30 cellular contexts compared by ENCODE assay signal in the genomic region with DNA sequence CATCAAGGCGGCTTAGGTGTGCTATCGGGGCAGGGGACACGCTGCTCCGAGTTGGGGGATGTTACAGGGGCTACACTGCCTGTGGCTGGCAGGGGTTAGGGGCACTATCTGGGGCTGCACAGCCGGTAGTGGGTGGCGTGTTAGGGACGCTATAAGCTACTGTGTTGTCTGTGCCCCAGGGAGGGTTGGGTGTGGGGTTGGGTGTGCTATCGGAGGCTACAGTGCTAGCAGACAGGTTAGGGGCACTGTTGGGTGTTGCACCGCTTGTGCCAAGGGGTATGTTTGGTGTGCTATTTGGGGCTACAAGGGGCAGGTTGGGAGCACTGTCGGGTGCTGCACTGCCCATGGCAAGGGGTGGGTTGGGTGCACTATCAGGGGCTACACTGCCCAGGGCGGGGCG.
"Had no signal": no experiment of that assay in that cellular context is flagged by ENCODE, and none has a peak within 500 bp of the region (broad histone marks: within the 10 kb centered on the region; RNA-seq: fewer than 3 reads in every experiment).

No MANE protein-coding gene starts in this region.

- H3K27me3 ChIP-seq: ascending aorta, colonic mucosa had no signal

- H3K4me1 ChIP-seq: ascending aorta, breast epithelium, colonic mucosa, esophagus squamous epithelium, gastroesophageal sphincter had no signal

- DNase-seq: activated B cell treated with CpG ODN at 0.5 μM for 24 hours; activated CD4-positive, alpha-beta T cell treated with anti-CD3 and anti-CD28 coated beads for 48 hours; activated CD4-positive, alpha-beta T cell treated with anti-CD3 and anti-CD28 coated beads, Interleukin-2, amount 50 U/mL, for 1 hour; activated CD4-positive, alpha-beta T cell treated with anti-CD3 and anti-CD28 coated beads, Interleukin-2, amount 50 U/mL, for 48 hours; activated CD8-positive, alpha-beta memory T cell treated with anti-CD3 and anti-CD28 coated beads for 24 hours; activated CD8-positive, alpha-beta T cell treated with anti-CD3 and anti-CD28 coated beads for 36 hours; activated gamma-delta T cell; activated naive CD4-positive, alpha-beta T cell; activated naive CD4-positive, alpha-beta T cell treated with anti-CD3 and anti-CD28 coated beads, Interleukin-2, amount 10 ng/mL, durations not matched to agents 7 days and 5 days; activated naive CD8-positive, alpha-beta T cell treated with anti-CD3 and anti-CD28 coated beads, Interleukin-2, amount 10 ng/mL, durations not matched to agents 7 days and 5 days; activated T-cell treated with anti-CD3 and anti-CD28 coated beads for 4 hours; activated T-cell treated with anti-CD3 and anti-CD28 coated beads, Interleukin-2, amount 50 U/mL, for 24 hours; activated T-cell treated with anti-CD3 and anti-CD28 coated beads, Interleukin-2, amount 50 U/mL, for 72 hours; central memory CD4-positive, alpha-beta T cell; cerebellar nuclear complex; colonic mucosa; effector CD8-positive, alpha-beta T cell; esophagus squamous epithelium; foreskin melanocyte; T-helper 1 cell; T-helper 17 cell; T1000; WERI-Rb-1 had no signal

- H3K4me3 ChIP-seq: ascending aorta, breast epithelium, cardiac muscle cell, colonic mucosa, esophagus squamous epithelium, gastroesophageal sphincter had no signal

- H3K36me3 ChIP-seq: ascending aorta, breast epithelium, cardiac muscle cell, colonic mucosa, esophagus squamous epithelium, gastroesophageal sphincter, WERI-Rb-1 had no signal

- ATAC-seq: activated CD4-positive, CD25-positive, alpha-beta regulatory T cell treated with anti-CD3 and anti-CD28 coated beads, Interleukin-2, amount 50 U/mL, for 24 hours; activated CD8-positive, alpha-beta T cell treated with anti-CD3 and anti-CD28 coated beads for 36 hours; activated naive CD4-positive, alpha-beta T cell treated with anti-CD3 and anti-CD28 coated beads, Interleukin-2, amount 50 U/mL, for 72 hours; activated T-cell treated with anti-CD3 and anti-CD28 coated beads, Interleukin-2, amount 50 U/mL, for 72 hours; gastroesophageal sphincter; T-helper 17 cell had no signal

- H3K9me3 ChIP-seq: ascending aorta, breast epithelium, colonic mucosa, esophagus squamous epithelium, gastroesophageal sphincter had no signal

- H3K27ac ChIP-seq: ascending aorta, breast epithelium, cardiac muscle cell, colonic mucosa, epithelial cell of prostate, esophagus squamous epithelium, gastroesophageal sphincter, WERI-Rb-1 had no signal
